In genomic region chr2:80348078-80348477, GRCh38 we compare ENCODE assay signal across 7 cellular contexts. TPM values are rescaled to one million over a fixed set of nuclear protein-coding genes. Genes with fewer than 3 reads are reported as not detected.
"Had no signal": no experiment of that assay in that cellular context is flagged by ENCODE, and none has a peak within 500 bp of the region (broad histone marks: within the 10 kb centered on the region; RNA-seq: fewer than 3 reads in every experiment).

No MANE protein-coding gene starts in this region.

- H3K4me3 ChIP-seq: K562 had no signal

- ATAC-seq: HepG2, K562 had no signal

- DNase-seq: IMR-90 had no signal

- H3K27ac ChIP-seq: HL-60 had no signal

- H3K4me1 Mint-ChIP-seq: IgD-negative memory B cell had no signal

- H3K27me3 Mint-ChIP-seq: IgD-negative memory B cell had no signal

- H3K27ac Mint-ChIP-seq: IgD-negative memory B cell had no signal

- H3K4me3 Mint-ChIP-seq: IgD-negative memory B cell had no signal

- H3K36me3 Mint-ChIP-seq: IgD-negative memory B cell had no signal

RNA-seq across cellular contexts. Expression of gene LRRTM1, which starts 43.5 kb away (rescaled TPM):
- total RNA-seq: HepG2, HT-29, HT1080, IMR-90 had no signal
- polyA plus RNA-seq: HepG2, IgD-negative memory B cell, IMR-90 had no signal
